ENCODE assay signal across 1 cellular context in the genomic region with DNA sequence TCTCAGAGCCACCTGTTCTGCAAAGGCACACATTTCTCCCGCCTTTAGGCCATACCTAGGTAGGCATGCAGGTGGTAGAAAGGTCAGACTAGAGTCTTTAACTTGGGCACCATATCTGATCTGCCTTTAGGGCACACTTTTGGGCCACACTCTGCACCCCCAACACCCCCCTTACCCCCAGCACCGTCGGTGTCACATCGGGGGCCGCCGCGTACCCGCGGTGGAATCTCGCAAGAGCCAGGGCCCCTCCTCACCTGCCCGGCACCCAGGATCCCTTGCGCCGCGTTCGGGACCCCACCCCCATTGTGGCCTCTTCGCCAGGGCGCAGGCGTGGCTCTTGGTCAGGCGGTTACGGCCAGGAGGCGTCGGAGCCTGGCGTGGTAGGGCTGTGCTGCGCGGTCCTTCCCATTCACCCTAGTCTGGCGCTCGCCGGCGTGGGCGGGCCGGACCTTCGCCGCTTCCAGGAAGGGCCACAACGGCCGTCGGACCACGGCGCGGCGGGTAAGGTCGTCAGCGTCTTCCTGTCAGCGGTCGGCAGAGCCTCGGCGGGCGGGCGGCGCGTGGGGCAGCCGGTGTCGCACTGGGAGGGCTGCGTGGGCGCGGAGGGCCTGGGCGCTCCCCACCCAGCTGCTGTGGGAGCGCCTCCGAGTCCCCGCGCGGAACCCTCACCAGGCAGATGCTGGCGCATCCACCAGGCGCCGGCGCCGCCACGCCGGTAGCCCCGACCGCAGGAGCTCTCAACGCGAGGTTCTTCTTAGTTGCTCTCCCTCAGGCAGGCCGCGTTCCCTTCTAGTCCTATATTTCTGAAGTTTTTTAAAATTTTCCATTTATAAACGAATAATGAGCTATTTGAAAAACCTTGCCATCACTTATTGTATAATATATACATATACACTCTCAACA.
TF ChIP-seq lines count a peak whose summit lies in the region.

A gene (plus strand): TSS at position 341 of the 903 bp plus-strand sequence. CDS start 23,028 bp downstream, outside the sequence.

TF ChIP-seq in HepG2, 621 proteins besides CTCF, POLR2A, EP300 and RAD21 (continued from another document and continues in another):
- TF ChIP-seq, protein P1, sequence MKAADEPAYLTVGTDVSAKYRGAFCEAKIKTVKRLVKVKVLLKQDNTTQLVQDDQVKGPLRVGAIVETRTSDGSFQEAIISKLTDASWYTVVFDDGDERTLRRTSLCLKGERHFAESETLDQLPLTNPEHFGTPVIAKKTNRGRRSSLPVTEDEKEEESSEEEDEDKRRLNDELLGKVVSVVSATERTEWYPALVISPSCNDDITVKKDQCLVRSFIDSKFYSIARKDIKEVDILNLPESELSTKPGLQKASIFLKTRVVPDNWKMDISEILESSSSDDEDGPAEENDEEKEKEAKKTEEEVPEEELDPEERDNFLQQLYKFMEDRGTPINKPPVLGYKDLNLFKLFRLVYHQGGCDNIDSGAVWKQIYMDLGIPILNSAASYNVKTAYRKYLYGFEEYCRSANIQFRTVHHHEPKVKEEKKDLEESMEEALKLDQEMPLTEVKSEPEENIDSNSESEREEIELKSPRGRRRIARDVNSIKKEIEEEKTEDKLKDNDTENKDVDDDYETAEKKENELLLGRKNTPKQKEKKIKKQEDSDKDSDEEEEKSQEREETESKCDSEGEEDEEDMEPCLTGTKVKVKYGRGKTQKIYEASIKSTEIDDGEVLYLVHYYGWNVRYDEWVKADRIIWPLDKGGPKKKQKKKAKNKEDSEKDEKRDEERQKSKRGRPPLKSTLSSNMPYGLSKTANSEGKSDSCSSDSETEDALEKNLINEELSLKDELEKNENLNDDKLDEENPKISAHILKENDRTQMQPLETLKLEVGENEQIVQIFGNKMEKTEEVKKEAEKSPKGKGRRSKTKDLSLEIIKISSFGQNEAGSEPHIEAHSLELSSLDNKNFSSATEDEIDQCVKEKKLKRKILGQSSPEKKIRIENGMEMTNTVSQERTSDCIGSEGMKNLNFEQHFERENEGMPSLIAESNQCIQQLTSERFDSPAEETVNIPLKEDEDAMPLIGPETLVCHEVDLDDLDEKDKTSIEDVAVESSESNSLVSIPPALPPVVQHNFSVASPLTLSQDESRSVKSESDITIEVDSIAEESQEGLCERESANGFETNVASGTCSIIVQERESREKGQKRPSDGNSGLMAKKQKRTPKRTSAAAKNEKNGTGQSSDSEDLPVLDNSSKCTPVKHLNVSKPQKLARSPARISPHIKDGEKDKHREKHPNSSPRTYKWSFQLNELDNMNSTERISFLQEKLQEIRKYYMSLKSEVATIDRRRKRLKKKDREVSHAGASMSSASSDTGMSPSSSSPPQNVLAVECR (CRISPR knock-in tag; IDR thresholded peaks at IDR 0.05; ENCODE audit: borderline replicate concordance) = peak; percentile 92
- peak; percentile 65 for TF ChIP-seq SP5 (CRISPR knock-in tag; IDR thresholded peaks at IDR 0.05; ENCODE audit: borderline replicate concordance, low read depth)
- no peak for TF ChIP-seq CBX2 (IDR thresholded peaks at IDR 0.05; ENCODE audit: low read depth, low read length)
- TF ChIP-seq CBX2 (CRISPR knock-in tag; IDR thresholded peaks at IDR 0.05; ENCODE audit: low read depth) = peak; percentile 66; the same call in 1 of the 2 replicates
- TF ChIP-seq KDM2A (CRISPR knock-in tag; IDR thresholded peaks at IDR 0.05; ENCODE audit: borderline replicate concordance, low read depth) = peak; percentile 94
- TF ChIP-seq MAFG (CRISPR knock-in tag; IDR thresholded peaks at IDR 0.05) = no peak; the same call in 1 of the 2 replicates
- TF ChIP-seq ZEB1 (IDR thresholded peaks at IDR 0.05; ENCODE audit: insufficient replicate concordance, low read depth) = peak; percentile 90
- TF ChIP-seq FOSL2 (CRISPR knock-in tag; IDR thresholded peaks at IDR 0.05) = no peak
- TF ChIP-seq, protein P2, sequence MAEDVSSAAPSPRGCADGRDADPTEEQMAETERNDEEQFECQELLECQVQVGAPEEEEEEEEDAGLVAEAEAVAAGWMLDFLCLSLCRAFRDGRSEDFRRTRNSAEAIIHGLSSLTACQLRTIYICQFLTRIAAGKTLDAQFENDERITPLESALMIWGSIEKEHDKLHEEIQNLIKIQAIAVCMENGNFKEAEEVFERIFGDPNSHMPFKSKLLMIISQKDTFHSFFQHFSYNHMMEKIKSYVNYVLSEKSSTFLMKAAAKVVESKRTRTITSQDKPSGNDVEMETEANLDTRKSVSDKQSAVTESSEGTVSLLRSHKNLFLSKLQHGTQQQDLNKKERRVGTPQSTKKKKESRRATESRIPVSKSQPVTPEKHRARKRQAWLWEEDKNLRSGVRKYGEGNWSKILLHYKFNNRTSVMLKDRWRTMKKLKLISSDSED (CRISPR knock-in tag; IDR thresholded peaks at IDR 0.05) = no peak
- TF ChIP-seq, protein P3, sequence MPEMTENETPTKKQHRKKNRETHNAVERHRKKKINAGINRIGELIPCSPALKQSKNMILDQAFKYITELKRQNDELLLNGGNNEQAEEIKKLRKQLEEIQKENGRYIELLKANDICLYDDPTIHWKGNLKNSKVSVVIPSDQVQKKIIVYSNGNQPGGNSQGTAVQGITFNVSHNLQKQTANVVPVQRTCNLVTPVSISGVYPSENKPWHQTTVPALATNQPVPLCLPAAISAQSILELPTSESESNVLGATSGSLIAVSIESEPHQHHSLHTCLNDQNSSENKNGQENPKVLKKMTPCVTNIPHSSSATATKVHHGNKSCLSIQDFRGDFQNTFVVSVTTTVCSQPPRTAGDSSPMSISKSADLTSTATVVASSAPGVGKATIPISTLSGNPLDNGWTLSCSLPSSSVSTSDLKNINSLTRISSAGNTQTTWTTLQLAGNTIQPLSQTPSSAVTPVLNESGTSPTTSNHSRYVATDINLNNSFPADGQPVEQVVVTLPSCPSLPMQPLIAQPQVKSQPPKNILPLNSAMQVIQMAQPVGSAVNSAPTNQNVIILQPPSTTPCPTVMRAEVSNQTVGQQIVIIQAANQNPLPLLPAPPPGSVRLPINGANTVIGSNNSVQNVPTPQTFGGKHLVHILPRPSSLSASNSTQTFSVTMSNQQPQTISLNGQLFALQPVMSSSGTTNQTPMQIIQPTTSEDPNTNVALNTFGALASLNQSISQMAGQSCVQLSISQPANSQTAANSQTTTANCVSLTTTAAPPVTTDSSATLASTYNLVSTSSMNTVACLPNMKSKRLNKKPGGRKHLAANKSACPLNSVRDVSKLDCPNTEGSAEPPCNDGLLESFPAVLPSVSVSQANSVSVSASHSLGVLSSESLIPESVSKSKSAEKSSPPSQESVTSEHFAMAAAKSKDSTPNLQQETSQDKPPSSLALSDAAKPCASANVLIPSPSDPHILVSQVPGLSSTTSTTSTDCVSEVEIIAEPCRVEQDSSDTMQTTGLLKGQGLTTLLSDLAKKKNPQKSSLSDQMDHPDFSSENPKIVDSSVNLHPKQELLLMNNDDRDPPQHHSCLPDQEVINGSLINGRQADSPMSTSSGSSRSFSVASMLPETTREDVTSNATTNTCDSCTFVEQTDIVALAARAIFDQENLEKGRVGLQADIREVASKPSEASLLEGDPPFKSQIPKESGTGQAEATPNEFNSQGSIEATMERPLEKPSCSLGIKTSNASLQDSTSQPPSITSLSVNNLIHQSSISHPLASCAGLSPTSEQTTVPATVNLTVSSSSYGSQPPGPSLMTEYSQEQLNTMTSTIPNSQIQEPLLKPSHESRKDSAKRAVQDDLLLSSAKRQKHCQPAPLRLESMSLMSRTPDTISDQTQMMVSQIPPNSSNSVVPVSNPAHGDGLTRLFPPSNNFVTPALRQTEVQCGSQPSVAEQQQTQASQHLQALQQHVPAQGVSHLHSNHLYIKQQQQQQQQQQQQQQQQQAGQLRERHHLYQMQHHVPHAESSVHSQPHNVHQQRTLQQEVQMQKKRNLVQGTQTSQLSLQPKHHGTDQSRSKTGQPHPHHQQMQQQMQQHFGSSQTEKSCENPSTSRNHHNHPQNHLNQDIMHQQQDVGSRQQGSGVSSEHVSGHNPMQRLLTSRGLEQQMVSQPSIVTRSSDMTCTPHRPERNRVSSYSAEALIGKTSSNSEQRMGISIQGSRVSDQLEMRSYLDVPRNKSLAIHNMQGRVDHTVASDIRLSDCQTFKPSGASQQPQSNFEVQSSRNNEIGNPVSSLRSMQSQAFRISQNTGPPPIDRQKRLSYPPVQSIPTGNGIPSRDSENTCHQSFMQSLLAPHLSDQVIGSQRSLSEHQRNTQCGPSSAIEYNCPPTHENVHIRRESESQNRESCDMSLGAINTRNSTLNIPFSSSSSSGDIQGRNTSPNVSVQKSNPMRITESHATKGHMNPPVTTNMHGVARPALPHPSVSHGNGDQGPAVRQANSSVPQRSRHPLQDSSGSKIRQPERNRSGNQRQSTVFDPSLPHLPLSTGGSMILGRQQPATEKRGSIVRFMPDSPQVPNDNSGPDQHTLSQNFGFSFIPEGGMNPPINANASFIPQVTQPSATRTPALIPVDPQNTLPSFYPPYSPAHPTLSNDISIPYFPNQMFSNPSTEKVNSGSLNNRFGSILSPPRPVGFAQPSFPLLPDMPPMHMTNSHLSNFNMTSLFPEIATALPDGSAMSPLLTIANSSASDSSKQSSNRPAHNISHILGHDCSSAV (CRISPR knock-in tag; IDR thresholded peaks at IDR 0.05; ENCODE audit: borderline replicate concordance) = no peak
- TF ChIP-seq JUNB (CRISPR knock-in tag; IDR thresholded peaks at IDR 0.05; ENCODE audit: borderline replicate concordance) = no peak
- TF ChIP-seq, protein P4, sequence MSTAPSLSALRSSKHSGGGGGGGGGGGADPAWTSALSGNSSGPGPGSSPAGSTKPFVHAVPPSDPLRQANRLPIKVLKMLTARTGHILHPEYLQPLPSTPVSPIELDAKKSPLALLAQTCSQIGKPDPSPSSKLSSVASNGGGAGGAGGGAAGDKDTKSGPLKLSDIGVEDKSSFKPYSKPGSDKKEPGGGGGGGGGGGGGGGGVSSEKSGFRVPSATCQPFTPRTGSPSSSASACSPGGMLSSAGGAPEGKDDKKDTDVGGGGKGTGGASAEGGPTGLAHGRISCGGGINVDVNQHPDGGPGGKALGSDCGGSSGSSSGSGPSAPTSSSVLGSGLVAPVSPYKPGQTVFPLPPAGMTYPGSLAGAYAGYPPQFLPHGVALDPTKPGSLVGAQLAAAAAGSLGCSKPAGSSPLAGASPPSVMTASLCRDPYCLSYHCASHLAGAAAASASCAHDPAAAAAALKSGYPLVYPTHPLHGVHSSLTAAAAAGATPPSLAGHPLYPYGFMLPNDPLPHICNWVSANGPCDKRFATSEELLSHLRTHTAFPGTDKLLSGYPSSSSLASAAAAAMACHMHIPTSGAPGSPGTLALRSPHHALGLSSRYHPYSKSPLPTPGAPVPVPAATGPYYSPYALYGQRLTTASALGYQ (CRISPR knock-in tag; IDR thresholded peaks at IDR 0.05) = peak; percentile 85
- TF ChIP-seq AKAP8 (CRISPR knock-in tag; IDR thresholded peaks at IDR 0.05) = peak; percentile 82
- no peak for TF ChIP-seq MATR3 (CRISPR knock-in tag; IDR thresholded peaks at IDR 0.05)
- TF ChIP-seq PRMT3 (CRISPR knock-in tag; IDR thresholded peaks at IDR 0.05; ENCODE audit: borderline replicate concordance, low read depth) = no peak
- TF ChIP-seq ZBTB42 (CRISPR knock-in tag; IDR thresholded peaks at IDR 0.05) = 0 out of 2 replicates have a peak, but pooled peaks have one; percentile 70
- peak; percentile 67 for TF ChIP-seq THAP11 (CRISPR knock-in tag; IDR thresholded peaks at IDR 0.05)
- TF ChIP-seq, protein P5, sequence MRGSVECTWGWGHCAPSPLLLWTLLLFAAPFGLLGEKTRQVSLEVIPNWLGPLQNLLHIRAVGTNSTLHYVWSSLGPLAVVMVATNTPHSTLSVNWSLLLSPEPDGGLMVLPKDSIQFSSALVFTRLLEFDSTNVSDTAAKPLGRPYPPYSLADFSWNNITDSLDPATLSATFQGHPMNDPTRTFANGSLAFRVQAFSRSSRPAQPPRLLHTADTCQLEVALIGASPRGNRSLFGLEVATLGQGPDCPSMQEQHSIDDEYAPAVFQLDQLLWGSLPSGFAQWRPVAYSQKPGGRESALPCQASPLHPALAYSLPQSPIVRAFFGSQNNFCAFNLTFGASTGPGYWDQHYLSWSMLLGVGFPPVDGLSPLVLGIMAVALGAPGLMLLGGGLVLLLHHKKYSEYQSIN (CRISPR knock-in tag; IDR thresholded peaks at IDR 0.05; ENCODE audit: borderline replicate concordance) = no peak
- TF ChIP-seq CCAR2 (optimal IDR thresholded peaks at IDR 0.05; ENCODE audit: low read depth, low read length) = no peak
- 0 out of 2 replicates have a peak, but pooled peaks have one; percentile 48 for TF ChIP-seq KDM1A (CRISPR knock-in tag; IDR thresholded peaks at IDR 0.05)
- TF ChIP-seq CBFB (CRISPR knock-in tag; IDR thresholded peaks at IDR 0.05) = peak; percentile 82; the same call in 1 of the 2 replicates
- no peak for TF ChIP-seq TAF15 (IDR thresholded peaks at IDR 0.05; ENCODE audit: low read depth, low read length, poor library complexity, severe bottlenecking)
- TF ChIP-seq, protein P6, sequence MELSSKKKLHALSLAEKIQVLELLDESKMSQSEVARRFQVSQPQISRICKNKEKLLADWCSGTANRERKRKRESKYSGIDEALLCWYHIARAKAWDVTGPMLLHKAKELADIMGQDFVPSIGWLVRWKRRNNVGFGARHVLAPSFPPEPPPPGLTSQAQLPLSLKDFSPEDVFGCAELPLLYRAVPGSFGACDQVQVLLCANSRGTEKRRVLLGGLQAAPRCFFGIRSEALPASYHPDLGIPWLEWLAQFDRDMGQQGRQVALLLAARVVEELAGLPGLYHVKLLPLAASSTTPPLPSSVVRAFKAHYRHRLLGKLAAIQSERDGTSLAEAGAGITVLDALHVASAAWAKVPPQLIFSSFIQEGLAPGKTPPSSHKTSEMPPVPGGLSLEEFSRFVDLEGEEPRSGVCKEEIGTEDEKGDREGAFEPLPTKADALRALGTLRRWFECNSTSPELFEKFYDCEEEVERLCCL (CRISPR knock-in tag; IDR thresholded peaks at IDR 0.05; ENCODE audit: borderline replicate concordance) = peak; percentile 92; the same call in 1 of the 2 replicates
- TF ChIP-seq, protein P7, sequence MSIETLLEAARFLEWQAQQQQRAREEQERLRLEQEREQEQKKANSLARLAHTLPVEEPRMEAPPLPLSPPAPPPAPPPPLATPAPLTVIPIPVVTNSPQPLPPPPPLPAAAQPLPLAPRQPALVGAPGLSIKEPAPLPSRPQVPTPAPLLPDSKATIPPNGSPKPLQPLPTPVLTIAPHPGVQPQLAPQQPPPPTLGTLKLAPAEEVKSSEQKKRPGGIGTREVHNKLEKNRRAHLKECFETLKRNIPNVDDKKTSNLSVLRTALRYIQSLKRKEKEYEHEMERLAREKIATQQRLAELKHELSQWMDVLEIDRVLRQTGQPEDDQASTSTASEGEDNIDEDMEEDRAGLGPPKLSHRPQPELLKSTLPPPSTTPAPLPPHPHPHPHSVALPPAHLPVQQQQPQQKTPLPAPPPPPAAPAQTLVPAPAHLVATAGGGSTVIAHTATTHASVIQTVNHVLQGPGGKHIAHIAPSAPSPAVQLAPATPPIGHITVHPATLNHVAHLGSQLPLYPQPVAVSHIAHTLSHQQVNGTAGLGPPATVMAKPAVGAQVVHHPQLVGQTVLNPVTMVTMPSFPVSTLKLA (IDR thresholded peaks at IDR 0.05) = no peak
- no peak for TF ChIP-seq MLLT10 (CRISPR knock-in tag; IDR thresholded peaks at IDR 0.05)
